In genomic region chr18:40313030-40313642, GRCh38 we compare ENCODE assay signal across 18 cellular contexts.
DNase-seq lines count a peak whose midpoint lies in the region; ATAC-seq and TF ChIP-seq lines count a peak whose summit lies in the region.
"Had no signal": no experiment of that assay in that cellular context is flagged by ENCODE, and none has a peak within 500 bp of the region (broad histone marks: within the 10 kb centered on the region; RNA-seq: fewer than 3 reads in every experiment).

No MANE protein-coding gene starts in this region.

- no peaks in the 10 kb centered on the region for H3K4me1 ChIP-seq in RWPE2 (ENCODE audit: insufficient read depth, poor library complexity, severe bottlenecking)
- no peaks in the 10 kb centered on the region for H3K4me1 ChIP-seq in naive thymus-derived CD4-positive, alpha-beta T cell (ENCODE audit: control insufficient read depth in 2 of 2, insufficient read depth in 2 of 2, low read length in 2 of 2)

- H3K4me3 Mint-ChIP-seq in naive thymus-derived CD4-positive, alpha-beta T cell, result no peak overlapping the region
- H3K4me3 Mint-ChIP-seq: CD8-positive, alpha-beta memory T cell; H9 had no signal

- H3K27ac Mint-ChIP-seq in naive thymus-derived CD4-positive, alpha-beta T cell, result no peak overlapping the region
- H3K27ac Mint-ChIP-seq: CD8-positive, alpha-beta memory T cell; H9 had no signal

- H3K36me3 Mint-ChIP-seq in naive thymus-derived CD4-positive, alpha-beta T cell, result no peaks in the 10 kb centered on the region
- H3K36me3 Mint-ChIP-seq: CD8-positive, alpha-beta memory T cell had no signal

- ATAC-seq in RWPE2 (ENCODE audit: low read depth) (peak; percentile 93), esophagus mucosa (peak; percentile 77)
- ATAC-seq in naive thymus-derived CD4-positive, alpha-beta T cell, result no peak
- ATAC-seq: Right ventricle myocardium inferior had no signal

- no peak for TF ChIP-seq CTCF in RWPE2 (IDR thresholded peaks at IDR 0.05; ENCODE audit: poor library complexity, severe bottlenecking)

- no peaks in the 10 kb centered on the region for H3K27me3 ChIP-seq in RWPE2 (ENCODE audit: insufficient read depth, poor library complexity, severe bottlenecking)
- H3K27me3 ChIP-seq in naive thymus-derived CD4-positive, alpha-beta T cell (ENCODE audit: control insufficient read depth in 2 of 2, insufficient read depth in 2 of 2, low read length in 2 of 2), result no peaks in the 10 kb centered on the region

- intact Hi-C loops in naive thymus-derived CD4-positive, alpha-beta T cell (cut with micrococcal nuclease), result no loop called here

- POLR2A ChIA-PET in naive thymus-derived CD4-positive, alpha-beta T cell (lab: Charles Lee), result no interaction called here

- DNase-seq in HT1080 (ENCODE audit: low read depth), result peak; percentile 49
- no peak for DNase-seq in RWPE2 (ENCODE audit: low spot score)
- DNase-seq in DMS153 treated with DMSO at 0.1 percent for 48 hours (lab: John Stamatoyannopoulos, UW; ENCODE audit: unreplicated experiment), result no peak
- no peak for DNase-seq in naive thymus-derived CD4-positive, alpha-beta T cell
- DNase-seq in stimulated activated CD4-positive, alpha-beta T cell treated with anti-CD3 and anti-CD28 coated beads, Interleukin-2, amount 100 ng/mL, for 24 hours, result no peak
- no peak for DNase-seq in GOT3 (lab: John Stamatoyannopoulos, UW)
- DNase-seq: ACHN; C1 segment of cervical spinal cord; CD8-positive, alpha-beta memory T cell; GDM1; H9; NCI-H1105 treated with DMSO at 0.1 percent for 48 hours; NCI-H1694 treated with DMSO at 0.1 percent for 48 hours; NCI-H510A treated with DMSO at 0.1 percent for 48 hours; NCI-H82; SW 1271 had no signal

- CTCF ChIA-PET in naive thymus-derived CD4-positive, alpha-beta T cell (lab: Charles Lee), result no interaction called here

- H3K4me1 Mint-ChIP-seq in naive thymus-derived CD4-positive, alpha-beta T cell, result no peaks in the 10 kb centered on the region
- H3K4me1 Mint-ChIP-seq: CD8-positive, alpha-beta memory T cell; H9 had no signal

- H3K27me3 Mint-ChIP-seq in naive thymus-derived CD4-positive, alpha-beta T cell, result no peaks in the 10 kb centered on the region
- H3K27me3 Mint-ChIP-seq: CD8-positive, alpha-beta memory T cell had no signal

- no peaks in the 10 kb centered on the region for H3K9me3 ChIP-seq in RWPE2 (ENCODE audit: severe bottlenecking)
- no peaks in the 10 kb centered on the region for H3K9me3 ChIP-seq in naive thymus-derived CD4-positive, alpha-beta T cell (ENCODE audit: control insufficient read depth in 2 of 3, low read length in 3 of 3)

- no peak overlapping the region for H3K27ac ChIP-seq in RWPE2 (ENCODE audit: poor library complexity, severe bottlenecking)
- no peak overlapping the region for H3K27ac ChIP-seq in naive thymus-derived CD4-positive, alpha-beta T cell (ENCODE audit: low read depth, low read length)

- H3K9me3 Mint-ChIP-seq in naive thymus-derived CD4-positive, alpha-beta T cell, result peaks cover 0 to 19% (median 2%) of the 10 kb centered on the region in 11 donors
- H3K9me3 Mint-ChIP-seq: H9 had no signal

- no peaks in the 10 kb centered on the region for H3K36me3 ChIP-seq in RWPE2 (ENCODE audit: low read depth)
- H3K36me3 ChIP-seq in naive thymus-derived CD4-positive, alpha-beta T cell (ENCODE audit: control insufficient read depth in 2 of 3, insufficient read depth in 3 of 3, low read length in 3 of 3), result no peaks in the 10 kb centered on the region

- H3K4me3 ChIP-seq in RWPE2 (ENCODE audit: severe bottlenecking), result no peak overlapping the region
- H3K4me3 ChIP-seq in naive thymus-derived CD4-positive, alpha-beta T cell (ENCODE audit: low read length), result no peak overlapping the region
